Comparison of ENCODE assay signal across 17 cellular contexts in genomic region chr20:57938158-57939108, GRCh38.
DNase-seq lines count a peak whose midpoint lies in the region; ATAC-seq and TF ChIP-seq lines count a peak whose summit lies in the region.
"Had no signal": no experiment of that assay in that cellular context is flagged by ENCODE, and none has a peak within 500 bp of the region (broad histone marks: within the 10 kb centered on the region; RNA-seq: fewer than 3 reads in every experiment).

No MANE protein-coding gene starts in this region.

- H3K79me2 ChIP-seq in DND-41 (ENCODE audit: insufficient read depth, low read length), result no peaks in the 10 kb centered on the region
- H3K79me2 ChIP-seq in neural progenitor cell (ENCODE audit: low read depth), result no peaks in the 10 kb centered on the region

- no peaks in the 10 kb centered on the region for H3K36me3 Mint-ChIP-seq in HFFc6 (ENCODE audit: low read depth)
- no peaks in the 10 kb centered on the region for H3K36me3 Mint-ChIP-seq in chondrocyte (ENCODE audit: low read depth)
- no peaks in the 10 kb centered on the region for H3K36me3 Mint-ChIP-seq in neural progenitor cell
- H3K36me3 Mint-ChIP-seq: activated naive CD4-positive, alpha-beta T cell treated with anti-CD3 and anti-CD28 coated beads, Interleukin-2, amount 50 U/mL, for 72 hours; CD4-positive, alpha-beta memory T cell; immature natural killer cell had no signal

- H3K9ac ChIP-seq in DND-41 (ENCODE audit: low read depth, low read length) (no peak overlapping the region), neural progenitor cell (no peak overlapping the region)

- TF ChIP-seq CTCF in DND-41 (IDR thresholded peaks at IDR 0.05; ENCODE audit: borderline replicate concordance, extremely low read depth, low read length, poor library complexity, severe bottlenecking) (peak; percentile 3), HFFc6 (IDR thresholded peaks at IDR 0.05) (peak; percentile 19; the same call in 1 of the 2 replicates), chondrocyte (IDR thresholded peaks at IDR 0.05) (peak; percentile 5), neural progenitor cell (IDR thresholded peaks at IDR 0.05) (peak; percentile 9)

- H3K4me1 ChIP-seq in DND-41 (ENCODE audit: insufficient read depth, low read length) (no peaks in the 10 kb centered on the region), neural progenitor cell (peaks cover 6% of the 10 kb centered on the region)
- H3K4me1 ChIP-seq: gastrocnemius medialis had no signal

- H3K27ac ChIP-seq in DND-41 (ENCODE audit: low read length) (no peak overlapping the region), neural progenitor cell (no peak overlapping the region)
- H3K27ac ChIP-seq: gastrocnemius medialis had no signal

- H2AFZ ChIP-seq in DND-41 (ENCODE audit: low read depth, low read length) (no peak overlapping the region), neural progenitor cell (replicated peaks) (no peak overlapping the region)

- H3K27me3 Mint-ChIP-seq in HFFc6 (ENCODE audit: insufficient read depth) (peaks cover 35% of the 10 kb centered on the region), chondrocyte (ENCODE audit: low read depth) (no peaks in the 10 kb centered on the region), neural progenitor cell (ENCODE audit: insufficient read depth, low read depth) (peaks cover 9% of the 10 kb centered on the region)

- H3K4me3 Mint-ChIP-seq in HFFc6 (no peak overlapping the region), chondrocyte (ENCODE audit: unreplicated experiment) (peak overlapping the region; percentile 39), neural progenitor cell (peak overlapping the region; percentile 57)
- H3K4me3 Mint-ChIP-seq: CD4-positive, alpha-beta memory T cell; immature natural killer cell; stimulated activated naive CD8-positive, alpha-beta T cell treated with anti-CD3 and anti-CD28 coated beads, Interleukin-15, amount 100 ng/mL, for 72 hours had no signal

- H3K27ac Mint-ChIP-seq in HFFc6 (no peak overlapping the region), chondrocyte (ENCODE audit: unreplicated experiment) (peak overlapping the region; percentile 98), neural progenitor cell (peak overlapping the region; percentile 44)
- H3K27ac Mint-ChIP-seq: activated naive CD4-positive, alpha-beta T cell treated with anti-CD3 and anti-CD28 coated beads, Interleukin-2, amount 50 U/mL, for 72 hours; CD4-positive, alpha-beta memory T cell; immature natural killer cell had no signal

- H4K20me1 ChIP-seq in DND-41 (ENCODE audit: insufficient read depth, low read length) (no peaks in the 10 kb centered on the region; the same call in 1 of the 2 replicates), neural progenitor cell (ENCODE audit: low read depth) (no peaks in the 10 kb centered on the region)

- H3K9me3 Mint-ChIP-seq in HFFc6 (no peaks in the 10 kb centered on the region; the same call in 1 of the 2 replicates), chondrocyte (ENCODE audit: low read depth) (peaks cover 4% of the 10 kb centered on the region), neural progenitor cell (no peaks in the 10 kb centered on the region)
- H3K9me3 Mint-ChIP-seq: activated naive CD4-positive, alpha-beta T cell treated with anti-CD3 and anti-CD28 coated beads, Interleukin-2, amount 50 U/mL, for 72 hours; CD4-positive, alpha-beta memory T cell; immature natural killer cell; stimulated activated naive CD8-positive, alpha-beta T cell treated with anti-CD3 and anti-CD28 coated beads, Interleukin-15, amount 100 ng/mL, for 72 hours had no signal

- ATAC-seq in DND-41 (ENCODE audit: insufficient read depth, low read depth), result no peak
- ATAC-seq in GM18511 (IDR thresholded peaks at IDR 0.05; ENCODE audit: unreplicated experiment), result no peak
- no peak for ATAC-seq in HG02885 (IDR thresholded peaks at IDR 0.05; ENCODE audit: poor library complexity, unreplicated experiment)
- ATAC-seq: activated naive CD4-positive, alpha-beta T cell treated with anti-CD3 and anti-CD28 coated beads, Interleukin-2, amount 50 U/mL, for 72 hours; gastrocnemius medialis; stimulated activated naive CD8-positive, alpha-beta T cell treated with anti-CD3 and anti-CD28 coated beads, Interleukin-15, amount 100 ng/mL, for 72 hours had no signal

- H3K27me3 ChIP-seq in DND-41 (ENCODE audit: insufficient read depth, low read length, poor library complexity) (peaks cover 3% of the 10 kb centered on the region), neural progenitor cell (no peaks in the 10 kb centered on the region)
- H3K27me3 ChIP-seq: gastrocnemius medialis had no signal

- H3K9me3 ChIP-seq in DND-41 (ENCODE audit: insufficient read depth, low read length, severe bottlenecking) (no peaks in the 10 kb centered on the region), neural progenitor cell (ENCODE audit: low read depth) (no peaks in the 10 kb centered on the region)
- H3K9me3 ChIP-seq: gastrocnemius medialis had no signal

- DNase-seq in DND-41 (no peak), HFFc6 (no peak), chondrocyte (ENCODE audit: low spot score) (peak; percentile 52), neural progenitor cell (ENCODE audit: low spot score) (no peak), NCI-H446 treated with DMSO at 0.1 percent for 48 hours (lab: John Stamatoyannopoulos, UW) (no peak)
- DNase-seq in activated CD8-positive, alpha-beta memory T cell treated with anti-CD3 and anti-CD28 coated beads, Interleukin-2, amount 50 U/mL, for 48 hours, result no peak
- DNase-seq: activated CD4-positive, alpha-beta T cell treated with anti-CD3 and anti-CD28 coated beads for 4 hours; CD4-positive, alpha-beta memory T cell; gastrocnemius medialis; immature natural killer cell; NCI-H2171 treated with DMSO at 0.1 percent for 48 hours; NK-92 treated with Interleukin-12 subunit alpha and Interleukin-12 subunit beta, amount 100 ng/mL, for 24 hours; SIG-M5; stimulated activated naive CD8-positive, alpha-beta T cell treated with anti-CD3 and anti-CD28 coated beads, Interleukin-15, amount 100 ng/mL, for 72 hours had no signal

- H3K4me2 ChIP-seq in DND-41 (ENCODE audit: insufficient read depth, low read length) (no peak overlapping the region), neural progenitor cell (no peak overlapping the region)

- H3K4me3 ChIP-seq in DND-41 (ENCODE audit: low read depth in 1 of 2, low read length in 2 of 2) (no peak overlapping the region), neural progenitor cell (no peak overlapping the region)
- H3K4me3 ChIP-seq: gastrocnemius medialis had no signal

- H3K4me1 Mint-ChIP-seq in HFFc6 (ENCODE audit: low read depth), result peaks cover 11% of the 10 kb centered on the region
- peaks cover 67% of the 10 kb centered on the region for H3K4me1 Mint-ChIP-seq in chondrocyte (ENCODE audit: low read depth)
- peaks cover 13% of the 10 kb centered on the region for H3K4me1 Mint-ChIP-seq in neural progenitor cell
- H3K4me1 Mint-ChIP-seq: stimulated activated naive CD8-positive, alpha-beta T cell treated with anti-CD3 and anti-CD28 coated beads, Interleukin-15, amount 100 ng/mL, for 72 hours had no signal

- no peaks in the 10 kb centered on the region for H3F3A ChIP-seq in neural progenitor cell (ENCODE audit: low read depth)

- H3K36me3 ChIP-seq in DND-41 (ENCODE audit: insufficient read depth, low read length), result no peaks in the 10 kb centered on the region
- H3K36me3 ChIP-seq in neural progenitor cell, result no peaks in the 10 kb centered on the region
- H3K36me3 ChIP-seq: gastrocnemius medialis had no signal
